ENCODE assay signal across 2 cellular contexts in genomic region chr16:19938536-19938935, GRCh38.
TF ChIP-seq lines count a peak whose summit lies in the region.

No MANE protein-coding gene starts in this region.

TF ChIP-seq in GM23338, 12 proteins besides CTCF, POLR2A, EP300 and RAD21 (continued from another document):
- TF ChIP-seq CREB1 (CRISPR knock-in tag; IDR thresholded peaks at IDR 0.05; ENCODE audit: low read depth) = no peak
- TF ChIP-seq EZH2phosphoT487 (IDR thresholded peaks at IDR 0.05; ENCODE audit: unreplicated experiment) = no peak
- TF ChIP-seq ZNF114 (CRISPR knock-in tag; IDR thresholded peaks at IDR 0.05) = no peak
- TF ChIP-seq JUNB (IDR thresholded peaks at IDR 0.05; ENCODE audit: unreplicated experiment) = no peak
- no peak for TF ChIP-seq STAT1 (IDR thresholded peaks at IDR 0.05; ENCODE audit: unreplicated experiment)
- TF ChIP-seq ZNF462 (CRISPR knock-in tag; IDR thresholded peaks at IDR 0.05) = no peak
- TF ChIP-seq NANOG (IDR thresholded peaks at IDR 0.05; ENCODE audit: borderline replicate concordance) = no peak
- no peak for TF ChIP-seq REST (IDR thresholded peaks at IDR 0.05; ENCODE audit: unreplicated experiment)
- TF ChIP-seq POLR2AphosphoS5 (IDR thresholded peaks at IDR 0.05; ENCODE audit: low read depth) = no peak
- TF ChIP-seq EZH2 (IDR thresholded peaks at IDR 0.05; ENCODE audit: low read depth, unreplicated experiment) = no peak
- TF ChIP-seq ETS1 (IDR thresholded peaks at IDR 0.05) = no peak

TF ChIP-seq in HepG2, 621 proteins besides CTCF, POLR2A, EP300 and RAD21:
- TF ChIP-seq ZNF281 (CRISPR knock-in tag; IDR thresholded peaks at IDR 0.05; ENCODE audit: borderline replicate concordance) = no peak
- TF ChIP-seq ZNF350 (CRISPR knock-in tag; IDR thresholded peaks at IDR 0.05; ENCODE audit: borderline replicate concordance, low read depth) = no peak
- TF ChIP-seq RAD51 (IDR thresholded peaks at IDR 0.05; ENCODE audit: borderline replicate concordance) = no peak
- no peak for TF ChIP-seq RORA (CRISPR knock-in tag; IDR thresholded peaks at IDR 0.05)
- no peak for TF ChIP-seq TBX2 (CRISPR knock-in tag; IDR thresholded peaks at IDR 0.05; ENCODE audit: borderline replicate concordance)
- no peak for TF ChIP-seq GMEB2 (CRISPR knock-in tag; IDR thresholded peaks at IDR 0.05; ENCODE audit: low read depth)
- no peak for TF ChIP-seq ZNF282 (IDR thresholded peaks at IDR 0.05; ENCODE audit: partially characterized antibody)
- no peak for TF ChIP-seq FIP1L1 (IDR thresholded peaks at IDR 0.05; ENCODE audit: borderline replicate concordance, insufficient read depth, low read depth, low read length)
- TF ChIP-seq ZNF280D (CRISPR knock-in tag; IDR thresholded peaks at IDR 0.05) = no peak
